ENCODE assay signal across 13 cellular contexts in the genomic region with DNA sequence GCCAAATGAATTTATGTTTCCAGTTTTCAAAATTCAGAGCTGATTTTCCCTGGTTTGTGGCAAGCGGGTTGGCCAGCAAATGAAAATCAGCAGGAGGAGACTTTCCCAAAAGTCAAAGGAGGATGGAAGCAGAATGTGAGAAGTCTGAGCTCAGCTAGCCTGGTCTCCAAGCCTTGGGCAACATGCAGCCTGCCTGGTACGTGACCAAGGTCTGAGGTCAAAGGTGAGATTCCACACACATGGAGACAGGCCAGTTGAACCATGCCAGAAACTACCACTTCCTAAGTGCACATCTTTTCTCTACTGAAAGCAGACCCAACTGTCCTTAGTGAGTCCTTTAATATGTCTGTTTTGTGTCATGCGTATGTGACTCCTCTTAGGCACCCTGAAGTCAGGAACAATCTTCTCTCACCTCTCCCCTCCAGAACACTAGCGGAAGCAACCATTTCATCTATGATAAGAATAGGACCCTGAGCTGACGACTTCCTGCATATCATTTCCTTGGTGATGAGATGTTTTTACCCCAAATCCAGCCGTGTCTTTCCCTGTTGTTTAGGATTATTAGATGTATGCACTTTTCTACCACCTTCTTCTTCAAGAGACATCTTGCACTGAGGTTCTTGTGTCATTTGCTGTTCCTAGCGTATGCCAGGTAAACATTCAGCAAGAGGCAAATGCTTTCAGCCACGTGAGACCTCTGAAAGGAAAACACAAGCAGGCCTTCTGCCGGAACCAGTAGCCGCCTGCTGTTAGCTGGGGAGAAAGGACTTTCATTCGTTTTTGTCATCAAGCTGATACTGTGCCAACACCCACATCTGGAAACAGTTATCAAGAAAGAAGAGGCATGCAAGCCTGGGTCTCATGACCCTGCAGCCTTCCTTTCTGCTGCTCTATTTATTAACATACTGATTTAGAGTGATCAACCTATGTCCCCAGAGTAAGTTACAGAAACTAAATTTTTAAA. TPM values are rescaled to one million over a fixed set of nuclear protein-coding genes. Genes with fewer than 3 reads are reported as not detected.
A peak's percentile ranks its signal among the peaks of the same experiment; 100 is the strongest.
DNase-seq lines count a peak whose midpoint lies in the region; ATAC-seq, FAIRE-seq and TF ChIP-seq lines count a peak whose summit lies in the region.
"Had no signal": no experiment of that assay in that cellular context is flagged by ENCODE, and none has a peak within 500 bp of the region (broad histone marks: within the 10 kb centered on the region; RNA-seq: fewer than 3 reads in every experiment).

No MANE protein-coding gene starts in this region.

- no peak for ATAC-seq in omental fat pad (ENCODE audit: low FRiP score)
- ATAC-seq in HG03469 (IDR thresholded peaks at IDR 0.05; ENCODE audit: unreplicated experiment): no peak

- no peak for TF ChIP-seq CTCF in omental fat pad (IDR thresholded peaks at IDR 0.05)

- H3K27ac ChIP-seq in SJSA1: peak overlapping the region; percentile 97
- H3K27ac ChIP-seq: VCaP had no signal

- no peaks in the 10 kb centered on the region for H3K9me3 ChIP-seq in SJSA1 (replicated peaks)
- H3K9me3 ChIP-seq: pancreas, suprapubic skin had no signal

- no peak overlapping the region for H3K4me3 ChIP-seq in SJSA1
- H3K4me3 ChIP-seq: pancreas, suprapubic skin had no signal

- no peaks in the 10 kb centered on the region for H3K27me3 ChIP-seq in SJSA1 (replicated peaks)
- H3K27me3 ChIP-seq: pancreas, suprapubic skin had no signal

- peaks cover 73% of the 10 kb centered on the region for H3K4me1 ChIP-seq in SJSA1 (replicated peaks)

- TF ChIP-seq POLR2A in GM12891 (IDR thresholded peaks at IDR 0.05; ENCODE audit: low read depth, low read length): no peak

- DNase-seq in COLO829 (ENCODE audit: low spot score) (peak; percentile 50), SJSA1 (ENCODE audit: low read depth in 1 of 2, low spot score in 2 of 2) (peak; percentile 95 to 98), fibroblast of peridontal ligament (ENCODE audit: extremely low read depth) (peak; percentile 100), pons (ENCODE audit: low spot score) (peak; percentile 42), omental fat pad (ENCODE audit: low spot score) (no peak), posterior vena cava (ENCODE audit: low spot score) (no peak), GM12891 (ENCODE audit: insufficient read length, low spot score) (no peak)
- DNase-seq: NCI-H1092 treated with DMSO at 0.1 percent for 48 hours had no signal

- no peaks in the 10 kb centered on the region for H3K36me3 ChIP-seq in SJSA1
- H3K36me3 ChIP-seq: pancreas, suprapubic skin had no signal

- no peak for FAIRE-seq in GM12891 (lab: Jason Lieb, UNC)
- FAIRE-seq: G401.6, pancreas had no signal

- intact Hi-C loops in posterior vena cava (cut with DNase I): no loop called here

TF ChIP-seq in GM12891, 5 proteins besides CTCF, POLR2A, EP300 and RAD21:
- TF ChIP-seq PAX5 (IDR thresholded peaks at IDR 0.05; ENCODE audit: insufficient read depth, low read length, severe bottlenecking) (no peak), TAF1 (IDR thresholded peaks at IDR 0.05; ENCODE audit: low read depth, low read length) (no peak), POU2F2 (IDR thresholded peaks at IDR 0.05; ENCODE audit: low read depth, low read length) (no peak), SPI1 (IDR thresholded peaks at IDR 0.05; ENCODE audit: low read depth, low read length) (no peak), POLR2AphosphoS5 (IDR thresholded peaks at IDR 0.05; ENCODE audit: low read depth, low read length) (no peak)
TF ChIP-seq in GM12891: peak in this region for 0.

RNA-seq across cellular contexts. Expression of gene TGFBI, which starts 9.7 kb away (rescaled TPM):
- 172 and 185 TPM in 2 replicates for total RNA-seq in SJSA1 (2014; rRNA removed; shearing (Covaris generic))
- total RNA-seq in omental fat pad (100 to 1,000 TPM; 117 to 338 (median 180) TPM), posterior vena cava (100 to 1,000 TPM; 173 to 286 TPM)
- polyA plus RNA-seq in GM12891 (2012; ENCODE audit: low read depth, missing spikeins): not detected

Comparison
In these comparisons a context has a peak if more than half of its experiments do, and no peak if none do; other contexts are left out.
1. DNase-seq: peak in COLO829 (single experiment), SJSA1 (2 of 2), fibroblast of peridontal ligament (single experiment) and pons (single experiment); none in omental fat pad (single experiment), posterior vena cava (single experiment) and GM12891 (single experiment).